ENCODE assay signal across 12 cellular contexts in genomic region chr12:25694072-25694471, GRCh38.
DNase-seq lines count a peak whose midpoint lies in the region; TF ChIP-seq lines count a peak whose summit lies in the region.
"Had no signal": no experiment of that assay in that cellular context is flagged by ENCODE, and none has a peak within 500 bp of the region (broad histone marks: within the 10 kb centered on the region; RNA-seq: fewer than 3 reads in every experiment).

No MANE protein-coding gene starts in this region.

- no peaks in the 10 kb centered on the region for H3K27me3 Mint-ChIP-seq in activated naive CD8-positive, alpha-beta T cell treated with anti-CD3 and anti-CD28 coated beads for 36 hours

- no peak overlapping the region for H3K4me3 Mint-ChIP-seq in activated naive CD8-positive, alpha-beta T cell treated with anti-CD3 and anti-CD28 coated beads for 36 hours
- H3K4me3 Mint-ChIP-seq: B cell had no signal

- DNase-seq in AG08395 (ENCODE audit: low spot score) (peak; percentile 79), OCI-M1 (lab: John Stamatoyannopoulos, UW) (peak; percentile 24), choroid plexus epithelial cell (ENCODE audit: low read depth) (peak; percentile 75), kidney glomerular epithelial cell (lab: John Stamatoyannopoulos, UW) (peak; percentile 35), cortex of kidney (lab: John Stamatoyannopoulos, UW) (no peak), NCI-H774 (lab: John Stamatoyannopoulos, UW) (no peak), T-helper 2 cell (no peak)
- no peak for DNase-seq in activated naive CD8-positive, alpha-beta T cell treated with anti-CD3 and anti-CD28 coated beads for 36 hours
- DNase-seq: activated T-cell treated with anti-CD3 and anti-CD28 coated beads for 4 hours, cerebellar nuclear complex, NCI-H510A treated with DMSO at 0.1 percent for 48 hours had no signal

- no peaks in the 10 kb centered on the region for H3K4me1 Mint-ChIP-seq in activated naive CD8-positive, alpha-beta T cell treated with anti-CD3 and anti-CD28 coated beads for 36 hours
- H3K4me1 Mint-ChIP-seq: B cell had no signal

- H3K9me3 Mint-ChIP-seq in activated naive CD8-positive, alpha-beta T cell treated with anti-CD3 and anti-CD28 coated beads for 36 hours = peaks cover 2% of the 10 kb centered on the region

- H3K36me3 Mint-ChIP-seq in activated naive CD8-positive, alpha-beta T cell treated with anti-CD3 and anti-CD28 coated beads for 36 hours = no peaks in the 10 kb centered on the region

- peak overlapping the region; percentile 18 for H3K4me3 ChIP-seq in choroid plexus epithelial cell (ENCODE audit: low read depth, low read length)

- no peak overlapping the region for H3K27ac Mint-ChIP-seq in activated naive CD8-positive, alpha-beta T cell treated with anti-CD3 and anti-CD28 coated beads for 36 hours
- H3K27ac Mint-ChIP-seq: B cell had no signal

- TF ChIP-seq CTCF in choroid plexus epithelial cell (conservative IDR thresholded peaks at IDR 0.05; ENCODE audit: low read depth, low read length) = no peak

Comparison
In these comparisons a context has a peak if more than half of its experiments do, and no peak if none do; other contexts are left out.
1. DNase-seq: peak in AG08395 (single experiment), OCI-M1 (single experiment), choroid plexus epithelial cell (single experiment) and kidney glomerular epithelial cell (single experiment); none in cortex of kidney (single experiment), NCI-H774 (single experiment), activated naive CD8-positive, alpha-beta T cell treated with anti-CD3 and anti-CD28 coated beads for 36 hours (single experiment) and T-helper 2 cell (0 of 5).